ENCODE assay signal across 17 cellular contexts in the genomic region with DNA sequence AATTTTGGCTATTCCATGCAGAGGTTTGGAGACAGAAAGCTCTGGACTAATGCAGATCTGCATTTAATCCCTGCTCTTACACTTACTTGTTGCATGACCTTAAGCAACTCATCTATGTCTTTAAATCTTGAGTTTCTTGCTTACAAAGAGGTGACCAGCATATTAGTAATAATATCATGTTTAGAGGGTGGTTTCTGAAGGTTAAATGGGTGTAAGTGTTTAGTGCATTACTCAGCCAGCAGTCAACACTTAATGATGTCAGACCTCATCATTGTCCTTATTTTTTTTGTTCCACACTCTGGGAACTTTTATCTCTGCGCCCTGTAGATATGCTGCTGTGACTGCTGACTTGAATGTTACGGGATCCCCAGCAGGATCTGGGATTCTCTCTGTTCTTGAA. TPM values are rescaled to one million over a fixed set of nuclear protein-coding genes. Genes with fewer than 3 reads are reported as not detected.
A peak's percentile ranks its signal among the peaks of the same experiment; 100 is the strongest.
DNase-seq lines count a peak whose midpoint lies in the region; FAIRE-seq and TF ChIP-seq lines count a peak whose summit lies in the region.
"Had no signal": no experiment of that assay in that cellular context is flagged by ENCODE, and none has a peak within 500 bp of the region (broad histone marks: within the 10 kb centered on the region; RNA-seq: fewer than 3 reads in every experiment).

No MANE protein-coding gene starts in this region.

- H3K9me3 ChIP-seq in keratinocyte (ENCODE audit: control insufficient read depth, low read depth, low read length), result no peaks in the 10 kb centered on the region
- no peaks in the 10 kb centered on the region for H3K9me3 ChIP-seq in Peyer's patch
- H3K9me3 ChIP-seq: BLaER1 treated with 17β-estradiol and CSF1 and Interleukin-3, amounts not matched to agents 10 nM and 100 nM had no signal

- no peaks in the 10 kb centered on the region for H3K4me1 Mint-ChIP-seq in Calu3 (ENCODE audit: low read depth, unreplicated experiment)
- H3K4me1 Mint-ChIP-seq: H9; stimulated activated memory B cell treated with anti-CD40 and anti-IgM and Interleukin-4, amounts not matched to agents 10 μg/mL and 1 μg/mL and 100 μg/mL, for 72 hours had no signal

- BruUV-seq in Calu3 (replicated peaks; lab: Mats Ljungman, UMichigan), result no TSS peak

- DNase-seq in AG08396 (ENCODE audit: low spot score) (peak; percentile 36), HS-5 (ENCODE audit: low read depth) (peak; percentile 44), astrocyte of the spinal cord (ENCODE audit: low read depth, low spot score) (peak; percentile 67), keratinocyte (ENCODE audit: low read depth, low spot score) (peak; percentile 59), Calu3 (no peak), superior temporal gyrus (ENCODE audit: extremely low spot score) (no peak), Peyer's patch (no peak), NOMO-1 treated with DMSO at 0.1 percent for 48 hours (lab: John Stamatoyannopoulos, UW; ENCODE audit: unreplicated experiment) (no peak)
- DNase-seq: activated CD8-positive, alpha-beta memory T cell treated with anti-CD3 and anti-CD28 coated beads, Interleukin-2, amount 10 ng/mL, durations not matched to agents 7 days and 5 days; activated gamma-delta T cell treated with Interleukin-2 at 50 U/mL for 16 hours; DND-41; H9; Karpas-422; right cardiac atrium had no signal

- H3K4me1 ChIP-seq in keratinocyte (ENCODE audit: control insufficient read depth, extremely low read depth, insufficient read depth, low read length) (peaks cover 49% of the 10 kb centered on the region), Peyer's patch (no peaks in the 10 kb centered on the region)

- CTCF ChIA-PET in Calu3 (lab: Charles Lee), result no interaction called here

- peak overlapping the region; percentile 67 for H3K27ac ChIP-seq in keratinocyte (ENCODE audit: control insufficient read depth, insufficient read depth, low read length)
- no peak overlapping the region for H3K27ac ChIP-seq in Peyer's patch
- H3K27ac ChIP-seq: BLaER1 treated with 17β-estradiol and CSF1 and Interleukin-3, amounts not matched to agents 10 nM and 100 nM had no signal

- no peaks in the 10 kb centered on the region for H3K36me3 ChIP-seq in keratinocyte (ENCODE audit: control insufficient read depth in 2 of 2, extremely low read depth in 1 of 2, insufficient read depth in 2 of 2, low read length in 2 of 2)
- H3K36me3 ChIP-seq in Peyer's patch, result no peaks in the 10 kb centered on the region
- H3K36me3 ChIP-seq: BLaER1 treated with 17β-estradiol and CSF1 and Interleukin-3, amounts not matched to agents 10 nM and 100 nM had no signal

- H3K4me3 ChIP-seq in astrocyte of the spinal cord (ENCODE audit: low read depth, low read length) (no peak overlapping the region), keratinocyte (ENCODE audit: control insufficient read depth in 2 of 3, extremely low read depth in 1 of 3, insufficient read depth in 2 of 3, low read depth in 1 of 3, low read length in 3 of 3) (no peak overlapping the region), Peyer's patch (no peak overlapping the region)
- H3K4me3 ChIP-seq: BLaER1 treated with 17β-estradiol and CSF1 and Interleukin-3, amounts not matched to agents 10 nM and 100 nM; GM12878 had no signal

- no peaks in the 10 kb centered on the region for H3K9me1 ChIP-seq in keratinocyte (ENCODE audit: control insufficient read depth, extremely low read depth, insufficient read depth, low read length)

- dilution Hi-C loops in keratinocyte (cut with MboI; ENCODE audit: extremely low pct_ligation_motif_present, low sequenced_read_pairs), result no loop called here

- H2AFZ ChIP-seq in keratinocyte (ENCODE audit: control insufficient read depth, low read length), result no peak overlapping the region

- no peak overlapping the region for H3K27ac Mint-ChIP-seq in Calu3 (ENCODE audit: unreplicated experiment)
- H3K27ac Mint-ChIP-seq: activated CD8-positive, alpha-beta memory T cell treated with anti-CD3 and anti-CD28 coated beads, Interleukin-2, amount 10 ng/mL, durations not matched to agents 7 days and 5 days; H9; stimulated activated memory B cell treated with anti-CD40 and anti-IgM and Interleukin-4, amounts not matched to agents 10 μg/mL and 1 μg/mL and 100 μg/mL, for 72 hours had no signal

- intact Hi-C loops in Calu3 (cut with micrococcal nuclease; ENCODE audit: unreplicated experiment), result no loop called here

- peaks cover 12% of the 10 kb centered on the region for H3K27me3 Mint-ChIP-seq in Calu3 (ENCODE audit: unreplicated experiment)
- H3K27me3 Mint-ChIP-seq: activated CD8-positive, alpha-beta memory T cell treated with anti-CD3 and anti-CD28 coated beads, Interleukin-2, amount 10 ng/mL, durations not matched to agents 7 days and 5 days had no signal

- H3K27me3 ChIP-seq in keratinocyte (ENCODE audit: control insufficient read depth, extremely low read depth, insufficient read depth, low read length) (no peaks in the 10 kb centered on the region), Peyer's patch (no peaks in the 10 kb centered on the region)
- H3K27me3 ChIP-seq: BLaER1 treated with 17β-estradiol and CSF1 and Interleukin-3, amounts not matched to agents 10 nM and 100 nM had no signal

- no peaks in the 10 kb centered on the region for H3K9me3 Mint-ChIP-seq in Calu3 (ENCODE audit: low read depth, unreplicated experiment)
- H3K9me3 Mint-ChIP-seq: stimulated activated memory B cell treated with anti-CD40 and anti-IgM and Interleukin-4, amounts not matched to agents 10 μg/mL and 1 μg/mL and 100 μg/mL, for 72 hours had no signal

- H3K9ac ChIP-seq in keratinocyte (ENCODE audit: control insufficient read depth, extremely low read depth, insufficient read depth, low read length), result peak overlapping the region; percentile 42
- H3K9ac ChIP-seq: BLaER1 treated with 17β-estradiol and CSF1 and Interleukin-3, amounts not matched to agents 10 nM and 100 nM had no signal

- TF ChIP-seq POLR2A in Peyer's patch (IDR thresholded peaks at IDR 0.05), result no peak

- TF ChIP-seq CTCF in astrocyte of the spinal cord (IDR thresholded peaks at IDR 0.05; ENCODE audit: low read depth, low read length), result no peak
- TF ChIP-seq CTCF in keratinocyte (optimal IDR thresholded peaks at IDR 0.05 in 1 of 3, IDR thresholded peaks at IDR 0.05 in 1 of 3, conservative IDR thresholded peaks at IDR 0.05 in 1 of 3; ENCODE audit: extremely low read depth in 1 of 3, insufficient read depth in 2 of 3, low read length in 3 of 3), result no peak
- TF ChIP-seq CTCF in Calu3 (IDR thresholded peaks at IDR 0.05; ENCODE audit: unreplicated experiment), result no peak
- no peak for TF ChIP-seq CTCF in Peyer's patch (IDR thresholded peaks at IDR 0.05)

- peak overlapping the region; percentile 64 for H3K4me2 ChIP-seq in keratinocyte (ENCODE audit: control insufficient read depth, extremely low read depth, insufficient read depth, low read depth, low read length)
- H3K4me2 ChIP-seq: BLaER1 treated with 17β-estradiol and CSF1 and Interleukin-3, amounts not matched to agents 10 nM and 100 nM had no signal

- H3K4me3 Mint-ChIP-seq in Calu3 (ENCODE audit: low read depth, unreplicated experiment), result no peak overlapping the region
- H3K4me3 Mint-ChIP-seq: activated CD8-positive, alpha-beta memory T cell treated with anti-CD3 and anti-CD28 coated beads, Interleukin-2, amount 10 ng/mL, durations not matched to agents 7 days and 5 days; H9; stimulated activated memory B cell treated with anti-CD40 and anti-IgM and Interleukin-4, amounts not matched to agents 10 μg/mL and 1 μg/mL and 100 μg/mL, for 72 hours had no signal

- peaks cover 3% of the 10 kb centered on the region for H3K36me3 Mint-ChIP-seq in Calu3 (ENCODE audit: insufficient read depth, unreplicated experiment)
- H3K36me3 Mint-ChIP-seq: activated CD8-positive, alpha-beta memory T cell treated with anti-CD3 and anti-CD28 coated beads, Interleukin-2, amount 10 ng/mL, durations not matched to agents 7 days and 5 days; stimulated activated memory B cell treated with anti-CD40 and anti-IgM and Interleukin-4, amounts not matched to agents 10 μg/mL and 1 μg/mL and 100 μg/mL, for 72 hours had no signal

- in situ Hi-C loops in astrocyte of the spinal cord (cut with HindIII; ENCODE audit: low sequenced_read_pairs), result no loop called here

- no peaks in the 10 kb centered on the region for H3K79me2 ChIP-seq in keratinocyte (ENCODE audit: control insufficient read depth, insufficient read depth, low read length)

- FAIRE-seq in keratinocyte (lab: Jason Lieb, UNC), result peak; percentile 81
- FAIRE-seq: GM12878 had no signal

- no peaks in the 10 kb centered on the region for H4K20me1 ChIP-seq in keratinocyte (ENCODE audit: control insufficient read depth, extremely low read depth, insufficient read depth, low read length)
- H4K20me1 ChIP-seq: BLaER1 treated with 17β-estradiol and CSF1 and Interleukin-3, amounts not matched to agents 10 nM and 100 nM had no signal

RNA-seq across cellular contexts. Expression of gene IL1RL1, which starts 1.7 kb away (rescaled TPM):
- 0.22 to 1.3 TPM (median 0.93 TPM) in 3 replicates for polyA plus RNA-seq in keratinocyte
- 14.1 TPM for polyA plus RNA-seq in keratinocyte (2011; ENCODE audit: low read depth)
- 0.10 and 0.45 TPM in 2 replicates for polyA plus RNA-seq in keratinocyte (2011; cell fraction: cytosol; rRNA removed)
- polyA plus RNA-seq in keratinocyte (2011; cell fraction: nucleus; rRNA removed), result 5.2 and 6.2 TPM in 2 replicates
- polyA plus RNA-seq in keratinocyte (2012; ENCODE audit: low replicate concordance), result 0.23 and 11.7 TPM in 2 replicates
- 2.6 to 3.2 TPM in 2 of 3 replicates, not detected in the other for polyA minus RNA-seq in keratinocyte
- not detected for polyA minus RNA-seq in keratinocyte (2011; cell fraction: cytosol; rRNA and poly(A)+ RNA removed)
- polyA minus RNA-seq in keratinocyte (2011; cell fraction: nucleus; rRNA and poly(A)+ RNA removed), result 3.9 and 5.5 TPM in 2 replicates
- total RNA-seq in Calu3 (2022), result 0.22 TPM in 1 of 2 replicates, not detected in the other
- total RNA-seq in Peyer's patch, result 10 to 100 TPM in 2 of 4 donors, 1 to 10 TPM in 2; 4.0 to 47.2 (median 15.9) TPM
- total RNA-seq: H9 had no signal

RNA-seq across cellular contexts. Expression of gene IL18R1, which starts 42.6 kb away (rescaled TPM):
- 1.5 to 1.7 TPM (median 1.6 TPM) in 3 replicates for polyA plus RNA-seq in keratinocyte
- 2.3 TPM for polyA plus RNA-seq in keratinocyte (2011; ENCODE audit: low read depth)
- polyA plus RNA-seq in keratinocyte (2011; cell fraction: cytosol; rRNA removed), result 0.52 and 1.2 TPM in 2 replicates
- 2.5 and 3.5 TPM in 2 replicates for polyA plus RNA-seq in keratinocyte (2011; cell fraction: nucleus; rRNA removed)
- polyA plus RNA-seq in keratinocyte (2012; ENCODE audit: low replicate concordance), result 1.2 and 1.9 TPM in 2 replicates
- polyA minus RNA-seq in keratinocyte, result 0.61 to 1.7 TPM (median 1.5 TPM) in 3 replicates
- not detected for polyA minus RNA-seq in keratinocyte (2011; cell fraction: cytosol; rRNA and poly(A)+ RNA removed)
- polyA minus RNA-seq in keratinocyte (2011; cell fraction: nucleus; rRNA and poly(A)+ RNA removed), result 2.9 and 3.3 TPM in 2 replicates
- total RNA-seq in Calu3 (2022) (1.5 and 2.1 TPM in 2 replicates), Peyer's patch (10 to 100 TPM in 2 of 4 donors, 1 to 10 TPM in 2; 3.6 to 20.6 (median 12.9) TPM)
- total RNA-seq: H9 had no signal

Comparison
In these comparisons a context has a peak if more than half of its experiments do, and no peak if none do; other contexts are left out.
1. DNase-seq: peak in AG08396 (single experiment), HS-5 (single experiment), astrocyte of the spinal cord (single experiment) and keratinocyte (single experiment); none in Calu3 (single experiment), superior temporal gyrus (single experiment), Peyer's patch (0 of 3) and NOMO-1 treated with DMSO at 0.1 percent for 48 hours (single experiment).